9 cellular contexts compared by ENCODE assay signal in the genomic region with DNA sequence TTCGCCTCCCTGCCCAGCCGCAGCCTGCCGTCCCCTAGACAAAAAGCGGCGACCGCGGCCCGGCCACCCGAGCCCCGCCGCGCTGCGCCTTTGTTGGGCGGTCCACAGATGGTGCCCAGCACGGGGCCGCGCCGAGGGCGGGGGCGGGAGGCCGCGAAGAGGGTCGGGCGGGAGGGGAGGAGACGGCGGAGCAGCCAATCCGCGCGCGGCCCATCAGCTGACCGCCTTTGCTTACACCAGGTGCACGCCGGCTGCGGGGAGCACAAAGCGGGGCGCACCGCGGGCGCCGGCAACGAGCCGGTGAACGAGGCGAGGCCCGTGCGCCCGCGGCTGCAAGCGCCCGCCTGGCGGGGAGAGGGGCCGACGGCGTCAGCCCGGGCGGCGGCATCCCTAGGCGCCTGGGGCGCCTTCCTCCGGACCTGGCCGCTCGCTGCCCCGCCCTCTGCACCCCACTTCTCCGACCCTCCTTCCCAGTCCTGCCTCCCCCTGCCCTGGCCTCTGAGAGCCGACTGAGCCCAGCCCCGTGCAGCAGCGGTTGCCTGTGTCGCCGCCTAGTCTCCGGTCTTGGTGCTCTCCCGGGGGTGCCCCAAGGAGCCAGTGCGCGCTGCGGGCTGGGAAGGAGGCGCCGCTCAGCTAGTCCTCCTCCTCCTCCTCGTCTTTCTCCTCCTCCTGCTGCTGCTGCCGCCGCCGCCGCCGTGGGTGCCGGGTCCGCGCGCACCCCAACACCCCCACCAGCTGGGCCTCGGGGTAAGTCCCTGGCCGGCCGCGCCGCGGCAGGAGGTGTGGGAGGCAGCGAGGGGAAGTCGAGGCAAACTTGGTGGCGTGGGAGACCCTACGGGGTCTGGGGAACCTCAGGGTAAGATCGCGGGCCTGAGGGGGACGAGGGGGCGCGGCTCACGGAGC. TPM values are rescaled to one million over a fixed set of nuclear protein-coding genes. Genes with fewer than 3 reads are reported as not detected.
DNase-seq lines count a peak whose midpoint lies in the region; ATAC-seq and TF ChIP-seq lines count a peak whose summit lies in the region.
"Had no signal": no experiment of that assay in that cellular context is flagged by ENCODE, and none has a peak within 500 bp of the region (broad histone marks: within the 10 kb centered on the region; RNA-seq: fewer than 3 reads in every experiment).

A gene (plus strand): TSS at position 259 of the 903 bp plus-strand sequence. CDS start 45,211 bp downstream, outside the sequence.

- H3K9me3 ChIP-seq in breast epithelium, result no peaks in the 10 kb centered on the region

- TF ChIP-seq CTCF in breast epithelium (IDR thresholded peaks at IDR 0.05), result no peak

- TF ChIP-seq POLR2A in breast epithelium (IDR thresholded peaks at IDR 0.05), result no peak

- ATAC-seq in HG03280 (IDR thresholded peaks at IDR 0.05; ENCODE audit: unreplicated experiment) (peak; percentile 51), SK-N-SH treated with all-trans-retinoic acid at 6 μM for 48 hours (peak; percentile 24; the same call in 1 of the 3 replicates), left colon (peak; percentile 79), HG03439 (IDR thresholded peaks at IDR 0.05; ENCODE audit: unreplicated experiment) (no peak), GM18858 (IDR thresholded peaks at IDR 0.05; ENCODE audit: unreplicated experiment) (no peak)

- DNase-seq in DMS53 (lab: John Stamatoyannopoulos, UW), result peak; percentile 69
- peak; percentile 61 to 72 for DNase-seq in breast epithelium (ENCODE audit: low spot score in 2 of 2)
- peak; percentile 45 to 68 for DNase-seq in left colon
- DNase-seq in stimulated activated CD4-positive, alpha-beta T cell treated with anti-CD3 and anti-CD28 coated beads, Interleukin-12 subunit alpha, Interleukin-12 subunit beta, amount 100 ng/mL, for 48 hours (ENCODE audit: low read depth in 2 of 3, low spot score in 1 of 3), result peak; percentile 16 to 24 (median 20)

- peaks cover 0 to 3% of the 10 kb centered on the region in 2 donors for H3K4me1 ChIP-seq in breast epithelium

- intact Hi-C loops in breast epithelium (cut with DNase I; ENCODE audit: low total_unique reads), result no loop called here
- intact Hi-C loops in left colon (cut with DNase I, micrococcal nuclease), result no loop called here

- no peaks in the 10 kb centered on the region for H3K36me3 ChIP-seq in breast epithelium

- H3K27ac ChIP-seq in breast epithelium, result peak within 1 kb of the TSS; percentile 73 to 76

- H3K27me3 ChIP-seq in breast epithelium, result peaks cover 0 to 3% of the 10 kb centered on the region in 2 donors

- peak within 1 kb of the TSS; percentile 39 to 78 (median 75) for H3K4me3 ChIP-seq in breast epithelium

TF ChIP-seq in SK-N-SH treated with all-trans-retinoic acid at 6 μM for 48 hours, 23 proteins besides CTCF, POLR2A, EP300 and RAD21:
- TF ChIP-seq ESRRG (CRISPR knock-in tag; IDR thresholded peaks at IDR 0.05) (no peak), BACH2 (CRISPR knock-in tag; IDR thresholded peaks at IDR 0.05; ENCODE audit: borderline replicate concordance) (no peak), ZNF565 (CRISPR knock-in tag; conservative IDR thresholded peaks at IDR 0.05; ENCODE audit: low read depth) (no peak), PPARA (CRISPR knock-in tag; IDR thresholded peaks at IDR 0.05; ENCODE audit: borderline replicate concordance) (no peak), ZC3H10 (CRISPR knock-in tag; IDR thresholded peaks at IDR 0.05) (no peak), ZFP3 (CRISPR knock-in tag; IDR thresholded peaks at IDR 0.05) (no peak), ZFP30 (CRISPR knock-in tag; IDR thresholded peaks at IDR 0.05) (no peak), OSR1 (CRISPR knock-in tag; IDR thresholded peaks at IDR 0.05) (no peak), ARNTL (CRISPR knock-in tag; IDR thresholded peaks at IDR 0.05; ENCODE audit: borderline replicate concordance, low read depth) (no peak), SNAI2 (CRISPR knock-in tag; IDR thresholded peaks at IDR 0.05) (no peak), RARB (CRISPR knock-in tag; IDR thresholded peaks at IDR 0.05) (no peak)
- TF ChIP-seq, protein P1, sequence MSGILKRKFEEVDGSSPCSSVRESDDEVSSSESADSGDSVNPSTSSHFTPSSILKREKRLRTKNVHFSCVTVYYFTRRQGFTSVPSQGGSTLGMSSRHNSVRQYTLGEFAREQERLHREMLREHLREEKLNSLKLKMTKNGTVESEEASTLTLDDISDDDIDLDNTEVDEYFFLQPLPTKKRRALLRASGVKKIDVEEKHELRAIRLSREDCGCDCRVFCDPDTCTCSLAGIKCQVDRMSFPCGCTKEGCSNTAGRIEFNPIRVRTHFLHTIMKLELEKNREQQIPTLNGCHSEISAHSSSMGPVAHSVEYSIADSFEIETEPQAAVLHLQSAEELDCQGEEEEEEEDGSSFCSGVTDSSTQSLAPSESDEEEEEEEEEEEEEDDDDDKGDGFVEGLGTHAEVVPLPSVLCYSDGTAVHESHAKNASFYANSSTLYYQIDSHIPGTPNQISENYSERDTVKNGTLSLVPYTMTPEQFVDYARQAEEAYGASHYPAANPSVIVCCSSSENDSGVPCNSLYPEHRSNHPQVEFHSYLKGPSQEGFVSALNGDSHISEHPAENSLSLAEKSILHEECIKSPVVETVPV (CRISPR knock-in tag; IDR thresholded peaks at IDR 0.05), result no peak
- TF ChIP-seq, protein P2, sequence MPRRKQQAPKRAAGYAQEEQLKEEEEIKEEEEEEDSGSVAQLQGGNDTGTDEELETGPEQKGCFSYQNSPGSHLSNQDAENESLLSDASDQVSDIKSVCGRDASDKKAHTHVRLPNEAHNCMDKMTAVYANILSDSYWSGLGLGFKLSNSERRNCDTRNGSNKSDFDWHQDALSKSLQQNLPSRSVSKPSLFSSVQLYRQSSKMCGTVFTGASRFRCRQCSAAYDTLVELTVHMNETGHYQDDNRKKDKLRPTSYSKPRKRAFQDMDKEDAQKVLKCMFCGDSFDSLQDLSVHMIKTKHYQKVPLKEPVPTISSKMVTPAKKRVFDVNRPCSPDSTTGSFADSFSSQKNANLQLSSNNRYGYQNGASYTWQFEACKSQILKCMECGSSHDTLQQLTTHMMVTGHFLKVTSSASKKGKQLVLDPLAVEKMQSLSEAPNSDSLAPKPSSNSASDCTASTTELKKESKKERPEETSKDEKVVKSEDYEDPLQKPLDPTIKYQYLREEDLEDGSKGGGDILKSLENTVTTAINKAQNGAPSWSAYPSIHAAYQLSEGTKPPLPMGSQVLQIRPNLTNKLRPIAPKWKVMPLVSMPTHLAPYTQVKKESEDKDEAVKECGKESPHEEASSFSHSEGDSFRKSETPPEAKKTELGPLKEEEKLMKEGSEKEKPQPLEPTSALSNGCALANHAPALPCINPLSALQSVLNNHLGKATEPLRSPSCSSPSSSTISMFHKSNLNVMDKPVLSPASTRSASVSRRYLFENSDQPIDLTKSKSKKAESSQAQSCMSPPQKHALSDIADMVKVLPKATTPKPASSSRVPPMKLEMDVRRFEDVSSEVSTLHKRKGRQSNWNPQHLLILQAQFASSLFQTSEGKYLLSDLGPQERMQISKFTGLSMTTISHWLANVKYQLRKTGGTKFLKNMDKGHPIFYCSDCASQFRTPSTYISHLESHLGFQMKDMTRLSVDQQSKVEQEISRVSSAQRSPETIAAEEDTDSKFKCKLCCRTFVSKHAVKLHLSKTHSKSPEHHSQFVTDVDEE (CRISPR knock-in tag; IDR thresholded peaks at IDR 0.05), result no peak

RNA-seq across cellular contexts. Expression of the gene that starts here (rescaled TPM):
- total RNA-seq in breast epithelium (10 to 100 TPM in 1 of 3 donors, 1 to 10 TPM in 1, under 1 TPM in 1; 0.32 to 18.9 (median 4.3) TPM), left colon (1 to 10 TPM in 1 of 2 donors, under 1 TPM in 1; 0.56 to 1.0 TPM)
- total RNA-seq: glomerular endothelial cell had no signal

Comparison
In these comparisons a context has a peak if more than half of its experiments do, and no peak if none do; other contexts are left out.
1. ATAC-seq: peak in HG03280 (single experiment), SK-N-SH treated with all-trans-retinoic acid at 6 μM for 48 hours (single experiment) and left colon (single experiment); none in HG03439 (single experiment) and GM18858 (single experiment).
2. Peak in every context shown above with its lines, with median percentiles within 50 percentile points of each other: DNase-seq.